ENCODE assay signal across 8 cellular contexts in genomic region chr5:139755892-139756671, GRCh38. TPM values are rescaled to one million over a fixed set of nuclear protein-coding genes. Genes with fewer than 3 reads are reported as not detected.
DNase-seq lines count a peak whose midpoint lies in the region; ATAC-seq and TF ChIP-seq lines count a peak whose summit lies in the region.

No MANE protein-coding gene starts in this region.

- no peaks in the 10 kb centered on the region for H3K9me3 Mint-ChIP-seq in activated naive CD4-positive, alpha-beta T cell treated with anti-CD3 and anti-CD28 coated beads, Interleukin-2, amount 50 U/mL, for 24 hours
- no peaks in the 10 kb centered on the region for H3K9me3 Mint-ChIP-seq in stimulated activated naive CD8-positive, alpha-beta T cell treated with anti-CD3 and anti-CD28 coated beads, Interleukin-15, Interleukin-2, amounts not matched to agents 100 ng/mL and 50 ng/mL, for 24 hours

- no peak for DNase-seq in activated naive CD4-positive, alpha-beta T cell treated with Interleukin-2 at 50 U/mL for 16 hours
- DNase-seq in Panc1 (ENCODE audit: low read depth, low spot score) (no peak), iPS DF 6.9 (ENCODE audit: low read depth, low spot score) (no peak), glomerular visceral epithelial cell (ENCODE audit: extremely low spot score) (no peak), RWPE1 (ENCODE audit: low spot score) (no peak), NOMO-1 treated with dmso at 0.1 percent for 144 hours (lab: John Stamatoyannopoulos, UW; ENCODE audit: unreplicated experiment) (no peak)

- no CpG with 5 or more reads among the region's 52 CpGs for WGBS in iPS DF 6.9 (ENCODE audit: insufficient coverage, insufficient read length)

- intact Hi-C loops in Panc1 (cut with micrococcal nuclease; ENCODE audit: unreplicated experiment): loop anchor here (5.0 kb wide), 1 partner anchor 64 kb away; no protein-coding TSS in a partner anchor

- H3K27me3 Mint-ChIP-seq in activated naive CD4-positive, alpha-beta T cell treated with anti-CD3 and anti-CD28 coated beads, Interleukin-2, amount 50 U/mL, for 24 hours: peaks cover 12% of the 10 kb centered on the region
- peaks cover 22% of the 10 kb centered on the region for H3K27me3 Mint-ChIP-seq in stimulated activated naive CD8-positive, alpha-beta T cell treated with anti-CD3 and anti-CD28 coated beads, Interleukin-15, Interleukin-2, amounts not matched to agents 100 ng/mL and 50 ng/mL, for 24 hours

- H3K27me3 ChIP-seq in Panc1 (ENCODE audit: control insufficient read depth, insufficient read depth, low read length) (0 out of 2 replicates have a peak, but pooled peaks cover 7% of the 10 kb centered on the region), iPS DF 6.9 (ENCODE audit: control insufficient read depth, insufficient read depth, low read length) (peaks cover 25% of the 10 kb centered on the region)

- CTCF ChIA-PET in Panc1 (lab: Charles Lee): interaction anchor here (1.4 kb wide), 1 partner anchor 10 kb away, joined by 5 read pairs; no protein-coding TSS in a partner anchor
- CTCF ChIA-PET in RWPE1 (lab: Yijun Ruan, JAX): interaction anchor here (1.0 to 1.7 kb wide), 4 partner anchors 9 to 212 kb away, joined by 3 to 16 read pairs (median 4); no protein-coding TSS in a partner anchor

- peak overlapping the region; percentile 17 to 31 for H3K4me3 ChIP-seq in Panc1 (ENCODE audit: low read depth in 2 of 2, low read length in 2 of 2)
- peak overlapping the region; percentile 27; the same call in 1 of the 2 replicates for H3K4me3 ChIP-seq in iPS DF 6.9 (ENCODE audit: low read length)

- ATAC-seq in Panc1: no peak

- no peaks in the 10 kb centered on the region for H3K36me3 ChIP-seq in Panc1 (ENCODE audit: control insufficient read depth, insufficient read depth, low read length)
- no peaks in the 10 kb centered on the region for H3K36me3 ChIP-seq in iPS DF 6.9 (ENCODE audit: control insufficient read depth, insufficient read depth, low read length)

- no peak overlapping the region for H3K27ac ChIP-seq in Panc1 (ENCODE audit: low read length)
- no peak overlapping the region for H3K27ac ChIP-seq in iPS DF 6.9 (ENCODE audit: low read length)
- no peak overlapping the region for H3K27ac ChIP-seq in RWPE1

- peak overlapping the region; percentile 42 for H3K4me3 Mint-ChIP-seq in activated naive CD4-positive, alpha-beta T cell treated with anti-CD3 and anti-CD28 coated beads, Interleukin-2, amount 50 U/mL, for 24 hours
- H3K4me3 Mint-ChIP-seq in stimulated activated naive CD8-positive, alpha-beta T cell treated with anti-CD3 and anti-CD28 coated beads, Interleukin-15, Interleukin-2, amounts not matched to agents 100 ng/mL and 50 ng/mL, for 24 hours: peak overlapping the region; percentile 66

- in situ Hi-C loops in Panc1 (cut with HindIII; ENCODE audit: low pct_unique_long_range_greater_than_20kb, low sequenced_read_pairs): no loop called here

- H3K36me3 Mint-ChIP-seq in activated naive CD4-positive, alpha-beta T cell treated with anti-CD3 and anti-CD28 coated beads, Interleukin-2, amount 50 U/mL, for 24 hours: no peaks in the 10 kb centered on the region
- H3K36me3 Mint-ChIP-seq in stimulated activated naive CD8-positive, alpha-beta T cell treated with anti-CD3 and anti-CD28 coated beads, Interleukin-15, Interleukin-2, amounts not matched to agents 100 ng/mL and 50 ng/mL, for 24 hours (ENCODE audit: low read depth): no peaks in the 10 kb centered on the region

- TF ChIP-seq CTCF in Panc1 (IDR thresholded peaks at IDR 0.05) (no peak), RWPE1 (conservative IDR thresholded peaks at IDR 0.05; ENCODE audit: low read depth) (no peak)

- H3K9me3 ChIP-seq in Panc1 (ENCODE audit: control insufficient read depth, insufficient read depth, low read depth, low read length) (no peaks in the 10 kb centered on the region), iPS DF 6.9 (ENCODE audit: control insufficient read depth, insufficient read depth, low read length) (no peaks in the 10 kb centered on the region)

- H3K4me1 Mint-ChIP-seq in activated naive CD4-positive, alpha-beta T cell treated with anti-CD3 and anti-CD28 coated beads, Interleukin-2, amount 50 U/mL, for 24 hours: peaks cover 17% of the 10 kb centered on the region
- H3K4me1 Mint-ChIP-seq in stimulated activated naive CD8-positive, alpha-beta T cell treated with anti-CD3 and anti-CD28 coated beads, Interleukin-15, Interleukin-2, amounts not matched to agents 100 ng/mL and 50 ng/mL, for 24 hours (ENCODE audit: low read depth): peaks cover 49% of the 10 kb centered on the region

- peak overlapping the region; percentile 53 for H3K27ac Mint-ChIP-seq in activated naive CD4-positive, alpha-beta T cell treated with anti-CD3 and anti-CD28 coated beads, Interleukin-2, amount 50 U/mL, for 24 hours
- no peak overlapping the region for H3K27ac Mint-ChIP-seq in stimulated activated naive CD8-positive, alpha-beta T cell treated with anti-CD3 and anti-CD28 coated beads, Interleukin-15, Interleukin-2, amounts not matched to agents 100 ng/mL and 50 ng/mL, for 24 hours

- BruUV-seq in Panc1 (replicated peaks; lab: Mats Ljungman, UMichigan): no TSS peak

- peaks cover 13% of the 10 kb centered on the region for H3K4me1 ChIP-seq in Panc1 (ENCODE audit: control insufficient read depth, insufficient read depth, low read length)
- 0 out of 2 replicates have a peak, but pooled peaks cover 2% of the 10 kb centered on the region for H3K4me1 ChIP-seq in iPS DF 6.9 (ENCODE audit: control insufficient read depth, insufficient read depth, low read length)

- POLR2A ChIA-PET in Panc1 (lab: Charles Lee): no interaction called here
- POLR2A ChIA-PET in RWPE1 (lab: Yijun Ruan, JAX; ENCODE audit: low non-redundant PET): no interaction called here

RNA-seq across cellular contexts. Expression of gene PSD2, which starts 39.5 kb away (rescaled TPM):
- total RNA-seq in Panc1 (2021; ENCODE audit: unreplicated experiment): 0.05 TPM
- polyA plus RNA-seq in Panc1 (2012; ENCODE audit: insufficient read length): 0.13 TPM
